In genomic region chr4:140374130-140374477, GRCh38 we compare ENCODE assay signal across 8 cellular contexts. TPM values are rescaled to one million over a fixed set of nuclear protein-coding genes. Genes with fewer than 3 reads are reported as not detected.
DNase-seq lines count a peak whose midpoint lies in the region; ATAC-seq, FAIRE-seq and TF ChIP-seq lines count a peak whose summit lies in the region.
"Had no signal": no experiment of that assay in that cellular context is flagged by ENCODE, and none has a peak within 500 bp of the region (broad histone marks: within the 10 kb centered on the region; RNA-seq: fewer than 3 reads in every experiment).

No MANE protein-coding gene starts in this region.

- H3K9me3 ChIP-seq in SU-DHL-6 (ENCODE audit: insufficient read depth, low read length) (no peaks in the 10 kb centered on the region), small intestine (ENCODE audit: control insufficient read depth, low read depth) (no peaks in the 10 kb centered on the region)

- H3K9me2 ChIP-seq in SU-DHL-6 (replicated peaks; ENCODE audit: insufficient read depth, low read length) = no peaks in the 10 kb centered on the region

- no peak for TF ChIP-seq CTCF in SU-DHL-6 (IDR thresholded peaks at IDR 0.05; ENCODE audit: insufficient read depth, low read length, poor library complexity, severe bottlenecking)

- no peak overlapping the region for H2AFZ ChIP-seq in SU-DHL-6 (ENCODE audit: low read depth, low read length, severe bottlenecking)

- intact Hi-C loops in left ventricle myocardium superior (cut with micrococcal nuclease) = no loop called here

- FAIRE-seq in small intestine (lab: Jason Lieb, UNC) = no peak

- peak overlapping the region; percentile 72 for H3K4me2 ChIP-seq in SU-DHL-6 (ENCODE audit: low read depth, low read length, poor library complexity, severe bottlenecking)

- H3K27me3 ChIP-seq in SU-DHL-6 (ENCODE audit: low read length) = no peaks in the 10 kb centered on the region
- H3K27me3 ChIP-seq in small intestine (ENCODE audit: control insufficient read depth in 2 of 2, insufficient read depth in 2 of 2, low read length in 2 of 2) = no peaks in the 10 kb centered on the region

- ATAC-seq in left ventricle myocardium superior (peak; percentile 10), HG03139 (IDR thresholded peaks at IDR 0.05; ENCODE audit: unreplicated experiment) (no peak)

- H3K4me1 ChIP-seq in small intestine (ENCODE audit: control insufficient read depth in 2 of 2, insufficient read depth in 1 of 2, low read depth in 1 of 2, low read length in 1 of 2) = peaks cover 3% of the 10 kb centered on the region in 2 donors

- 4 to 11% (median 9%) methylated on average over 8 of the region's 8 CpGs for WGBS in small intestine, 3 donors

- H3K27ac ChIP-seq in SU-DHL-6 (ENCODE audit: low read depth, low read length) (no peak overlapping the region), small intestine (ENCODE audit: low read depth in 1 of 2, low read length in 1 of 2) (peak overlapping the region; percentile 75 to 86)

- peak overlapping the region; percentile 65 for H3K9ac ChIP-seq in SU-DHL-6 (ENCODE audit: low read length)

- H3K79me2 ChIP-seq in SU-DHL-6 (ENCODE audit: insufficient read depth, low read length) = peaks cover 21% of the 10 kb centered on the region

- H3F3A ChIP-seq in SU-DHL-6 (ENCODE audit: insufficient read depth) = no peaks in the 10 kb centered on the region

- DNase-seq in HCEC 1CT = peak; percentile 5
- DNase-seq in left ventricle myocardium superior = no peak
- DNase-seq in small intestine = peak; percentile 25
- DNase-seq in NCI-H524 treated with DMSO at 0.1 percent for 48 hours (lab: John Stamatoyannopoulos, UW) = no peak
- DNase-seq in activated CD4-positive, CD25-positive, alpha-beta regulatory T cell treated with anti-CD3 and anti-CD28 coated beads, Interleukin-2, amount 50 U/mL, for 72 hours = no peak

- H3K36me3 ChIP-seq in SU-DHL-6 (ENCODE audit: low read length) (no peaks in the 10 kb centered on the region), small intestine (ENCODE audit: control insufficient read depth in 2 of 2, insufficient read depth in 2 of 2, low read length in 2 of 2) (no peaks in the 10 kb centered on the region)

- no peaks in the 10 kb centered on the region for H4K20me1 ChIP-seq in SU-DHL-6 (ENCODE audit: low read depth, low read length)

- peak overlapping the region; percentile 61 for H3K4me3 ChIP-seq in SU-DHL-6 (ENCODE audit: insufficient read depth, low read length, poor library complexity, severe bottlenecking)
- H3K4me3 ChIP-seq in small intestine (ENCODE audit: low read depth in 1 of 2, low read length in 2 of 2) = peak overlapping the region; percentile 67 to 81

RNA-seq across cellular contexts. Expression of gene SCOC, which starts 0.7 kb away (rescaled TPM):
- total RNA-seq in left ventricle myocardium superior = 76.9 TPM
- 10 to 100 TPM; 55.9 to 81.9 (median 62.9) TPM for polyA plus RNA-seq in small intestine

RNA-seq across cellular contexts. Expression of gene CLGN, which starts 53.3 kb away (rescaled TPM):
- total RNA-seq in left ventricle myocardium superior = 91.1 TPM
- polyA plus RNA-seq in small intestine = under 1 TPM in 1 of 3 donors, not detected in 2; 0.88 TPM
- total RNA-seq: myocyte had no signal

Comparison
In these comparisons a context has a peak if more than half of its experiments do, and no peak if none do; other contexts are left out.
1. DNase-seq: peak in HCEC 1CT (single experiment) and small intestine (single experiment); none in left ventricle myocardium superior (single experiment), NCI-H524 treated with DMSO at 0.1 percent for 48 hours (single experiment) and activated CD4-positive, CD25-positive, alpha-beta regulatory T cell treated with anti-CD3 and anti-CD28 coated beads, Interleukin-2, amount 50 U/mL, for 72 hours (single experiment).